ENCODE assay signal across 10 cellular contexts in the genomic region with DNA sequence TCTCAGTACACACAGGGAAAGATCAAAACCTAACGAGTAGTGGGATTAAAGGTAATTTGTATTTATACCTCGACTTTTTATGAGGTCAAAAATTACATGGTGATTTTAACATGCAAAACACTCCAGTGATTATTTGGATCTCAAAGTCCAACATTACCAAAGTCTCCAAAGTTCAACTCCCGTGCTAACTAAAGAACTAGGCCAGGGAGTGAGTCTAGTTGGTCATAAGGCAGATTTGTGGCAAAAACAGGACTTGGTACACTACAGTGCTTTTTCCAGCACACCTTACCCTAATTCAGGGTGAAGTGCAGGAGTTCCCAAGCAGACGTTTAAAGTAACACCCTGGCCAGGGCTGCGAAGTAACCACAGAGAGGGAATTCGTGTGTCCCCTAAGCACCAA. TPM values are rescaled to one million over a fixed set of nuclear protein-coding genes. Genes with fewer than 3 reads are reported as not detected.
DNase-seq lines count a peak whose midpoint lies in the region; ATAC-seq and TF ChIP-seq lines count a peak whose summit lies in the region.
"Had no signal": no experiment of that assay in that cellular context is flagged by ENCODE, and none has a peak within 500 bp of the region (broad histone marks: within the 10 kb centered on the region; RNA-seq: fewer than 3 reads in every experiment).

No MANE protein-coding gene starts in this region.

- peak overlapping the region; percentile 94 for H3K4me3 Mint-ChIP-seq in activated naive CD4-positive, alpha-beta T cell treated with anti-CD3 and anti-CD28 coated beads, Interleukin-2, amount 10 ng/mL, durations not matched to agents 7 days and 5 days
- peak overlapping the region; percentile 74 for H3K4me3 Mint-ChIP-seq in activated B cell treated with CpG ODN at 0.5 μM for 24 hours
- peak overlapping the region; percentile 95 to 97 for H3K4me3 Mint-ChIP-seq in stimulated activated naive CD8-positive, alpha-beta T cell treated with anti-CD3 and anti-CD28 coated beads, Interleukin-15, amount 100 ng/mL, for 72 hours

- H3K9me3 Mint-ChIP-seq in activated naive CD4-positive, alpha-beta T cell treated with anti-CD3 and anti-CD28 coated beads, Interleukin-2, amount 10 ng/mL, durations not matched to agents 7 days and 5 days: no peaks in the 10 kb centered on the region
- H3K9me3 Mint-ChIP-seq in activated B cell treated with CpG ODN at 0.5 μM for 24 hours: no peaks in the 10 kb centered on the region
- no peaks in the 10 kb centered on the region for H3K9me3 Mint-ChIP-seq in stimulated activated naive CD8-positive, alpha-beta T cell treated with anti-CD3 and anti-CD28 coated beads, Interleukin-15, amount 100 ng/mL, for 72 hours

- no peaks in the 10 kb centered on the region for H3K4me1 ChIP-seq in iPS-18a (ENCODE audit: control insufficient read depth, low read depth, low read length)

- peaks cover 38% of the 10 kb centered on the region for H3K4me1 Mint-ChIP-seq in activated naive CD4-positive, alpha-beta T cell treated with anti-CD3 and anti-CD28 coated beads, Interleukin-2, amount 10 ng/mL, durations not matched to agents 7 days and 5 days
- peaks cover 31% of the 10 kb centered on the region for H3K4me1 Mint-ChIP-seq in activated B cell treated with CpG ODN at 0.5 μM for 24 hours
- H3K4me1 Mint-ChIP-seq in stimulated activated naive CD8-positive, alpha-beta T cell treated with anti-CD3 and anti-CD28 coated beads, Interleukin-15, amount 100 ng/mL, for 72 hours: peaks cover 36% of the 10 kb centered on the region

- H3K27me3 Mint-ChIP-seq in activated naive CD4-positive, alpha-beta T cell treated with anti-CD3 and anti-CD28 coated beads, Interleukin-2, amount 10 ng/mL, durations not matched to agents 7 days and 5 days: peaks cover 39% of the 10 kb centered on the region
- H3K27me3 Mint-ChIP-seq in activated B cell treated with CpG ODN at 0.5 μM for 24 hours: peaks cover 19% of the 10 kb centered on the region
- peaks cover 24% of the 10 kb centered on the region for H3K27me3 Mint-ChIP-seq in stimulated activated naive CD8-positive, alpha-beta T cell treated with anti-CD3 and anti-CD28 coated beads, Interleukin-15, amount 100 ng/mL, for 72 hours

- no peaks in the 10 kb centered on the region for H3K9me3 ChIP-seq in iPS-18a (ENCODE audit: control insufficient read depth, low read depth, low read length)

- H3K36me3 Mint-ChIP-seq in activated naive CD4-positive, alpha-beta T cell treated with anti-CD3 and anti-CD28 coated beads, Interleukin-2, amount 10 ng/mL, durations not matched to agents 7 days and 5 days: peaks cover 38% of the 10 kb centered on the region
- H3K36me3 Mint-ChIP-seq in activated B cell treated with CpG ODN at 0.5 μM for 24 hours (ENCODE audit: low read depth): peaks cover 39% of the 10 kb centered on the region

- POLR2A ChIA-PET in activated B cell treated with CpG ODN at 0.5 μM for 24 hours (lab: Charles Lee): interaction anchor here (0.7 to 2.7 kb wide), 2 partner anchors 8 to 15 kb away, joined by 4 to 64 read pairs; partner anchors contain the start of gene HYLS1

- ATAC-seq in activated B cell treated with CpG ODN at 0.5 μM for 24 hours (ENCODE audit: low read depth) (no peak), HG03521 (IDR thresholded peaks at IDR 0.05; ENCODE audit: unreplicated experiment) (no peak)
- ATAC-seq in stimulated activated naive CD8-positive, alpha-beta T cell treated with anti-CD3 and anti-CD28 coated beads, Interleukin-15, amount 100 ng/mL, for 72 hours: no peak

- no peak overlapping the region for H3K27ac Mint-ChIP-seq in activated naive CD4-positive, alpha-beta T cell treated with anti-CD3 and anti-CD28 coated beads, Interleukin-2, amount 10 ng/mL, durations not matched to agents 7 days and 5 days
- no peak overlapping the region for H3K27ac Mint-ChIP-seq in activated B cell treated with CpG ODN at 0.5 μM for 24 hours
- no peak overlapping the region for H3K27ac Mint-ChIP-seq in stimulated activated naive CD8-positive, alpha-beta T cell treated with anti-CD3 and anti-CD28 coated beads, Interleukin-15, amount 100 ng/mL, for 72 hours

- H3K9ac ChIP-seq in iPS-18a (ENCODE audit: low read length): no peak overlapping the region

- no peak for TF ChIP-seq CTCF in activated B cell treated with CpG ODN at 0.5 μM for 24 hours (IDR thresholded peaks at IDR 0.05)

- DNase-seq in activated naive CD4-positive, alpha-beta T cell treated with anti-CD3 and anti-CD28 coated beads, Interleukin-2, amount 10 ng/mL, durations not matched to agents 7 days and 5 days: no peak
- DNase-seq in activated naive CD4-positive, alpha-beta T cell treated with anti-CD3 and anti-CD28 coated beads, Interleukin-2, amount 50 U/mL, for 16 hours: no peak
- DNase-seq in activated B cell treated with CpG ODN at 0.5 μM for 24 hours (no peak), NCI-H2029 treated with DMSO at 0.1 percent for 48 hours (lab: John Stamatoyannopoulos, UW) (no peak), DMS153 (lab: John Stamatoyannopoulos, UW) (no peak)
- no peak for DNase-seq in stimulated activated naive CD8-positive, alpha-beta T cell treated with anti-CD3 and anti-CD28 coated beads, Interleukin-15, amount 100 ng/mL, for 72 hours
- DNase-seq: left colon, substantia nigra had no signal

- H3K27ac ChIP-seq in iPS-18a (ENCODE audit: low read length): no peak overlapping the region

- H3K4me3 ChIP-seq in iPS-18a (ENCODE audit: low read length): peak overlapping the region; percentile 16

- intact Hi-C loops in activated B cell treated with CpG ODN at 0.5 μM for 24 hours (cut with micrococcal nuclease): loop anchor here (2.0 to 5.0 kb wide), 2 partner anchors 160 to 367 kb away; partner anchors contain the start of genes CDON, FOXRED1 and SRPRA

- peaks cover 18% of the 10 kb centered on the region for H3K36me3 ChIP-seq in iPS-18a (ENCODE audit: control insufficient read depth, low read depth, low read length)

- CTCF ChIA-PET in activated naive CD4-positive, alpha-beta T cell treated with anti-CD3 and anti-CD28 coated beads, Interleukin-2, amount 10 ng/mL, durations not matched to agents 7 days and 5 days (lab: Charles Lee): no interaction called here
- CTCF ChIA-PET in activated B cell treated with CpG ODN at 0.5 μM for 24 hours (lab: Charles Lee): no interaction called here

- H3K27me3 ChIP-seq in iPS-18a (ENCODE audit: control insufficient read depth, insufficient read depth, low read length): peaks cover 17% of the 10 kb centered on the region

RNA-seq across cellular contexts. Expression of gene PUS3, which starts 1.1 kb away (rescaled TPM):
- 10.2 and 13.2 TPM in 2 replicates for total RNA-seq in activated B cell treated with CpG ODN at 0.5 μM for 24 hours

RNA-seq across cellular contexts. Expression of gene DDX25, which starts 2.4 kb away (rescaled TPM):
- 0.24 TPM in 1 of 2 replicates, not detected in the other for total RNA-seq in activated B cell treated with CpG ODN at 0.5 μM for 24 hours

RNA-seq across cellular contexts. Expression of gene HYLS1, which starts 14.4 kb away (rescaled TPM):
- 9.0 TPM in 2 replicates for total RNA-seq in activated B cell treated with CpG ODN at 0.5 μM for 24 hours

RNA-seq across cellular contexts. Expression of gene VSIG10L2, which starts 44.0 kb away (rescaled TPM):
- total RNA-seq in activated B cell treated with CpG ODN at 0.5 μM for 24 hours: not detected in 2 replicates
- total RNA-seq: left colon had no signal
